Comparison of ENCODE assay signal across 18 cellular contexts in genomic region chr9:37719526-37719925, GRCh38.
"Had no signal": no experiment of that assay in that cellular context is flagged by ENCODE, and none has a peak within 500 bp of the region (broad histone marks: within the 10 kb centered on the region; RNA-seq: fewer than 3 reads in every experiment).

No MANE protein-coding gene starts in this region.

- DNase-seq: activated CD4-positive, alpha-beta T cell treated with anti-CD3 and anti-CD28 coated beads, Interleukin-2, amount 10 ng/mL, durations not matched to agents 7 days and 5 days; activated CD8-positive, alpha-beta T cell treated with anti-CD3 and anti-CD28 coated beads, Interleukin-2, amount 10 ng/mL, durations not matched to agents 7 days and 5 days; activated naive CD4-positive, alpha-beta T cell treated with Interleukin-2 at 50 U/mL for 16 hours; activated naive CD8-positive, alpha-beta T cell treated with anti-CD3 and anti-CD28 coated beads, Interleukin-2, amount 10 ng/mL, durations not matched to agents 7 days and 5 days; activated T-cell treated with anti-CD3 and anti-CD28 coated beads, Interleukin-2, amount 50 U/mL, for 24 hours; body of pancreas; dermis blood vessel endothelial cell; effector memory CD4-positive, alpha-beta T cell; esophagus squamous epithelium; heart right ventricle; left lung; mammary epithelial cell; nephron progenitor cell; nucleus accumbens; stimulated activated CD8-positive, alpha-beta memory T cell treated with anti-CD3 and anti-CD28 coated beads, Interleukin-4, amount 100 ng/mL, for 48 hours; stimulated activated naive CD4-positive, alpha-beta T cell treated with Interleukin-2 at 50 U/mL for 16 hours; thyroid gland had no signal

- H3K27ac ChIP-seq: body of pancreas, esophagus squamous epithelium, heart right ventricle, left lung, thyroid gland had no signal

- ATAC-seq: activated CD8-positive, alpha-beta T cell treated with anti-CD3 and anti-CD28 coated beads, Interleukin-2, amount 10 ng/mL, durations not matched to agents 7 days and 5 days; body of pancreas; heart right ventricle; left lung had no signal

- FAIRE-seq: endothelial cell of umbilical vein had no signal

- H3K36me3 ChIP-seq: esophagus squamous epithelium, heart right ventricle, left lung, thyroid gland had no signal

- H3K4me1 ChIP-seq: body of pancreas, esophagus squamous epithelium, heart right ventricle, left lung, thyroid gland had no signal

- H3K27me3 ChIP-seq: body of pancreas, thyroid gland had no signal

- H3K9me3 ChIP-seq: body of pancreas, esophagus squamous epithelium, heart right ventricle, left lung, thyroid gland had no signal

- H3K4me3 ChIP-seq: body of pancreas, esophagus squamous epithelium, heart right ventricle, left lung, thyroid gland had no signal
